8 cellular contexts compared by ENCODE assay signal in genomic region chr4:110198472-110199419, GRCh38. TPM values are rescaled to one million over a fixed set of nuclear protein-coding genes. Genes with fewer than 3 reads are reported as not detected.
DNase-seq lines count a peak whose midpoint lies in the region; ATAC-seq and TF ChIP-seq lines count a peak whose summit lies in the region.

Gene ELOVL6 (minus strand): TSS chr4:110198615. CDS start chr4:110198335, 280 bp downstream.

- in situ Hi-C loops in G401 (cut with HindIII; ENCODE audit: low sequenced_read_pairs), result no loop called here

- H3K36me3 ChIP-seq in esophagus muscularis mucosa, result no peaks in the 10 kb centered on the region

- TF ChIP-seq EP300 in esophagus muscularis mucosa (IDR thresholded peaks at IDR 0.05), result no peak

- no peaks in the 10 kb centered on the region for H3K9me3 ChIP-seq in esophagus muscularis mucosa

- TF ChIP-seq POLR2A in esophagus muscularis mucosa (IDR thresholded peaks at IDR 0.05; ENCODE audit: low read depth), result no peak

- H3K27me3 ChIP-seq in esophagus muscularis mucosa, result no peaks in the 10 kb centered on the region

- WGBS in esophagus muscularis mucosa, result under 1% methylated on average over 42 of the region's 45 CpGs

- intact Hi-C loops in esophagus muscularis mucosa (cut with DNase I), result no loop called here

- H3K4me1 ChIP-seq in esophagus muscularis mucosa, result peaks cover 10 to 31% (median 20%) of the 10 kb centered on the region in 4 donors

- peak within 1 kb of the TSS; percentile 86 to 92 (median 90) for H3K27ac ChIP-seq in esophagus muscularis mucosa (replicated peaks in 1 of 4)

- ATAC-seq in HG03175 (IDR thresholded peaks at IDR 0.05; ENCODE audit: unreplicated experiment), result peak; percentile 19
- peak; percentile 5 for ATAC-seq in stimulated activated naive CD8-positive, alpha-beta T cell treated with anti-CD3 and anti-CD28 coated beads, Interleukin-15, Interleukin-2, amounts not matched to agents 100 U/mL and 50 U/mL, for 24 hours

- no peak for TF ChIP-seq CTCF in esophagus muscularis mucosa (IDR thresholded peaks at IDR 0.05)

- DNase-seq in G401 (ENCODE audit: low spot score) (peak; percentile 90), NCI-H82 (lab: John Stamatoyannopoulos, UW) (peak; percentile 89), activated T-cell treated with anti-CD3 and anti-CD28 coated beads for 48 hours (ENCODE audit: low read depth) (peak; percentile 23), esophagus muscularis mucosa (ENCODE audit: extremely low spot score) (no peak), mucosa of gallbladder (ENCODE audit: low spot score) (peak; percentile 58)
- peak; percentile 62 for DNase-seq in stimulated activated naive CD8-positive, alpha-beta T cell treated with anti-CD3 and anti-CD28 coated beads, Interleukin-15, Interleukin-2, amounts not matched to agents 100 U/mL and 50 U/mL, for 24 hours
- no peak for DNase-seq in activated CD4-positive, CD25-positive, alpha-beta regulatory T cell treated with anti-CD3 and anti-CD28 coated beads, Interleukin-2, amount 50 U/mL, for 72 hours

- H3K4me3 ChIP-seq in esophagus muscularis mucosa, result peak within 1 kb of the TSS; percentile 88 to 97 (median 91)

RNA-seq across cellular contexts. Expression of gene ELOVL6, which starts in this region (rescaled TPM):
- total RNA-seq in G401 (2014; rRNA removed; shearing (Covaris generic)), result 39.9 and 40.5 TPM in 2 replicates
- total RNA-seq in esophagus muscularis mucosa (1 to 10 TPM; 1.7 to 3.1 (median 2.3) TPM), mucosa of gallbladder (43.1 TPM)

Comparison
In these comparisons a context has a peak if more than half of its experiments do, and no peak if none do; other contexts are left out.
1. DNase-seq: peak in G401 (single experiment), NCI-H82 (single experiment), activated T-cell treated with anti-CD3 and anti-CD28 coated beads for 48 hours (single experiment), mucosa of gallbladder (single experiment) and stimulated activated naive CD8-positive, alpha-beta T cell treated with anti-CD3 and anti-CD28 coated beads, Interleukin-15, Interleukin-2, amounts not matched to agents 100 U/mL and 50 U/mL, for 24 hours (single experiment); none in esophagus muscularis mucosa (single experiment) and activated CD4-positive, CD25-positive, alpha-beta regulatory T cell treated with anti-CD3 and anti-CD28 coated beads, Interleukin-2, amount 50 U/mL, for 72 hours (single experiment).